8 cellular contexts compared by ENCODE assay signal in genomic region chr6:56757585-56757984, GRCh38.
A peak's percentile ranks its signal among the peaks of the same experiment; 100 is the strongest.
DNase-seq lines count a peak whose midpoint lies in the region; TF ChIP-seq lines count a peak whose summit lies in the region.

No MANE protein-coding gene starts in this region.

- TF ChIP-seq CTCF in BJ (IDR thresholded peaks at IDR 0.05; ENCODE audit: insufficient read depth, low read depth, low read length), result peak; percentile 43; the same call in 1 of the 2 replicates
- TF ChIP-seq CTCF in HFFc6 (IDR thresholded peaks at IDR 0.05), result peak; percentile 73
- peak; percentile 28 for TF ChIP-seq CTCF in astrocyte of the cerebellum (IDR thresholded peaks at IDR 0.05; ENCODE audit: low read depth, low read length, missing control alignments)
- TF ChIP-seq CTCF in liver (IDR thresholded peaks at IDR 0.05; ENCODE audit: low read depth, low read length, missing input control), result peak; percentile 75

- H3K27ac ChIP-seq in liver (ENCODE audit: low read depth in 1 of 2, low read length in 2 of 2), result no peak overlapping the region

- TF ChIP-seq RAD21 in liver (IDR thresholded peaks at IDR 0.05), result peak; percentile 97

- no peaks in the 10 kb centered on the region for H3K36me3 ChIP-seq in BJ (ENCODE audit: control insufficient read depth, insufficient read depth, low read length)
- H3K36me3 ChIP-seq in liver (ENCODE audit: control insufficient read depth in 4 of 4, insufficient read depth in 3 of 4, low read depth in 1 of 4, low read length in 3 of 4), result no peaks in the 10 kb centered on the region

- peaks cover 2 to 11% (median 3%) of the 10 kb centered on the region in 4 donors for H3K4me1 ChIP-seq in liver (ENCODE audit: control insufficient read depth in 4 of 4, insufficient read depth in 4 of 4, low read length in 3 of 4)

- H3K36me3 Mint-ChIP-seq in HFFc6 (ENCODE audit: low read depth), result peaks cover 21% of the 10 kb centered on the region

- POLR2A ChIA-PET in BJ (lab: Charles Lee), result interaction anchor here (0.6 kb wide), 1 partner anchor 115 kb away, joined by 3 read pairs; no protein-coding TSS in a partner anchor

- CTCF ChIA-PET in BJ (lab: Yijun Ruan, JAX), result interaction anchor here (0.6 to 4.1 kb wide), 16 partner anchors 9 to 120 kb away, joined by 3 to 21 read pairs (median 4); no protein-coding TSS in a partner anchor

- peaks cover 3% of the 10 kb centered on the region for H3K27me3 Mint-ChIP-seq in HFFc6 (ENCODE audit: insufficient read depth)

- H3K4me3 Mint-ChIP-seq in HFFc6, result peak overlapping the region; percentile 78

- peak overlapping the region; percentile 90 for H3K27ac Mint-ChIP-seq in HFFc6

- H3K4me1 Mint-ChIP-seq in HFFc6 (ENCODE audit: low read depth), result peaks cover 92% of the 10 kb centered on the region

- H3K4me3 ChIP-seq in BJ (ENCODE audit: low read depth, low read length), result no peak overlapping the region
- no peak overlapping the region for H3K4me3 ChIP-seq in astrocyte of the cerebellum (ENCODE audit: low read depth, low read length)
- H3K4me3 ChIP-seq in liver (ENCODE audit: low read depth in 1 of 3, low read length in 3 of 3), result no peak overlapping the region

- no peaks in the 10 kb centered on the region for H3K9me3 Mint-ChIP-seq in HFFc6

- DNase-seq in BJ (ENCODE audit: low read depth), result no peak
- peak; percentile 38 for DNase-seq in HFFc6
- no peak for DNase-seq in astrocyte of the cerebellum (ENCODE audit: low read depth)
- no peak for DNase-seq in GM19238 (ENCODE audit: insufficient read length, low spot score)
- no peak for DNase-seq in activated effector memory CD4-positive, alpha-beta T cell treated with Interleukin-2 at 50 U/mL for 16 hours
- DNase-seq in GM19240 (ENCODE audit: insufficient read length, low spot score), result no peak
- DNase-seq in NCI-H1417 (lab: John Stamatoyannopoulos, UW), result no peak

- H3K9ac ChIP-seq in liver (ENCODE audit: low read depth in 1 of 2, low read length in 2 of 2), result no peak overlapping the region

- in situ Hi-C loops in astrocyte of the cerebellum (cut with HindIII; ENCODE audit: low sequenced_read_pairs), result no loop called here

- no peaks in the 10 kb centered on the region for H3K27me3 ChIP-seq in BJ (ENCODE audit: control insufficient read depth, insufficient read depth, low read length)
- H3K27me3 ChIP-seq in liver (ENCODE audit: control insufficient read depth in 4 of 4, insufficient read depth in 4 of 4, low read length in 3 of 4), result no peaks in the 10 kb centered on the region

- no peaks in the 10 kb centered on the region for H3K9me3 ChIP-seq in liver (ENCODE audit: control insufficient read depth in 4 of 4, low read length in 3 of 4)

- 41% methylated on average over 1 of the region's 1 CpG for WGBS in liver

TF ChIP-seq in liver, 16 proteins besides CTCF, POLR2A, EP300 and RAD21:
- no peak for TF ChIP-seq SP1 (IDR thresholded peaks at IDR 0.05)
- no peak for TF ChIP-seq GABPA (IDR thresholded peaks at IDR 0.05 in 1 of 2, conservative IDR thresholded peaks at IDR 0.05 in 1 of 2)
